In genomic region chr9:100587375-100587774, GRCh38 we compare ENCODE assay signal across 1 cellular context.
TF ChIP-seq lines count a peak whose summit lies in the region.

No MANE protein-coding gene starts in this region.

TF ChIP-seq in IMR-90, 13 proteins besides CTCF, POLR2A, EP300 and RAD21 (continued from another document):
- TF ChIP-seq MXI1 (IDR thresholded peaks at IDR 0.05; ENCODE audit: borderline replicate concordance, low read depth, low read length) (no peak), CHD1 (IDR thresholded peaks at IDR 0.05; ENCODE audit: low read depth, low read length) (no peak), RFX5 (IDR thresholded peaks at IDR 0.05; ENCODE audit: low read depth, low read length) (no peak), NFE2L2 (IDR thresholded peaks at IDR 0.05; ENCODE audit: low read depth, low read length) (no peak), FOS (IDR thresholded peaks at IDR 0.05; ENCODE audit: low read depth, low read length) (no peak), RCOR1 (IDR thresholded peaks at IDR 0.05; ENCODE audit: insufficient replicate concordance, low read length) (no peak), BHLHE40 (IDR thresholded peaks at IDR 0.05; ENCODE audit: low read depth, low read length) (no peak)
- TF ChIP-seq, protein P1, sequence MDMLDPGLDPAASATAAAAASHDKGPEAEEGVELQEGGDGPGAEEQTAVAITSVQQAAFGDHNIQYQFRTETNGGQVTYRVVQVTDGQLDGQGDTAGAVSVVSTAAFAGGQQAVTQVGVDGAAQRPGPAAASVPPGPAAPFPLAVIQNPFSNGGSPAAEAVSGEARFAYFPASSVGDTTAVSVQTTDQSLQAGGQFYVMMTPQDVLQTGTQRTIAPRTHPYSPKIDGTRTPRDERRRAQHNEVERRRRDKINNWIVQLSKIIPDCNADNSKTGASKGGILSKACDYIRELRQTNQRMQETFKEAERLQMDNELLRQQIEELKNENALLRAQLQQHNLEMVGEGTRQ (IDR thresholded peaks at IDR 0.05; ENCODE audit: low read depth, low read length) = no peak
- TF ChIP-seq, protein P2, sequence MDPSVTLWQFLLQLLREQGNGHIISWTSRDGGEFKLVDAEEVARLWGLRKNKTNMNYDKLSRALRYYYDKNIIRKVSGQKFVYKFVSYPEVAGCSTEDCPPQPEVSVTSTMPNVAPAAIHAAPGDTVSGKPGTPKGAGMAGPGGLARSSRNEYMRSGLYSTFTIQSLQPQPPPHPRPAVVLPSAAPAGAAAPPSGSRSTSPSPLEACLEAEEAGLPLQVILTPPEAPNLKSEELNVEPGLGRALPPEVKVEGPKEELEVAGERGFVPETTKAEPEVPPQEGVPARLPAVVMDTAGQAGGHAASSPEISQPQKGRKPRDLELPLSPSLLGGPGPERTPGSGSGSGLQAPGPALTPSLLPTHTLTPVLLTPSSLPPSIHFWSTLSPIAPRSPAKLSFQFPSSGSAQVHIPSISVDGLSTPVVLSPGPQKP (IDR thresholded peaks at IDR 0.05; ENCODE audit: borderline replicate concordance, low read depth, low read length) = no peak
